In genomic region chr14:30656190-30656632, GRCh38 we compare ENCODE assay signal across 8 cellular contexts. TPM values are rescaled to one million over a fixed set of nuclear protein-coding genes. Genes with fewer than 3 reads are reported as not detected.
DNase-seq lines count a peak whose midpoint lies in the region; ATAC-seq, FAIRE-seq and TF ChIP-seq lines count a peak whose summit lies in the region.

No MANE protein-coding gene starts in this region.

- ATAC-seq in HG02759 (IDR thresholded peaks at IDR 0.05; ENCODE audit: unreplicated experiment) (no peak), GM21737 (IDR thresholded peaks at IDR 0.05; ENCODE audit: unreplicated experiment) (no peak)

- H3K4me3 ChIP-seq in bronchial epithelial cell (ENCODE audit: low read depth, low read length) (no peak overlapping the region), tibial artery (no peak overlapping the region)

- TF ChIP-seq CTCF in CD14-positive monocyte (IDR thresholded peaks at IDR 0.05): peak; percentile 81
- TF ChIP-seq CTCF in bronchial epithelial cell (IDR thresholded peaks at IDR 0.05; ENCODE audit: insufficient read depth, low read length, severe bottlenecking): peak; percentile 75
- peak; percentile 30 to 52 for TF ChIP-seq CTCF in tibial artery (IDR thresholded peaks at IDR 0.05)

- no peaks in the 10 kb centered on the region for H3K9me3 Mint-ChIP-seq in CD14-positive monocyte

- H3K36me3 ChIP-seq in bronchial epithelial cell (ENCODE audit: control insufficient read depth, insufficient read depth, low read length): peaks cover 2% of the 10 kb centered on the region
- peaks cover 42 to 60% (median 55%) of the 10 kb centered on the region in 3 donors for H3K36me3 ChIP-seq in tibial artery

- H3K4me1 ChIP-seq in tibial artery: no peaks in the 10 kb centered on the region

- H3K36me3 Mint-ChIP-seq in CD14-positive monocyte: peaks cover 50 to 52% of the 10 kb centered on the region in 2 donors

- no peak overlapping the region for H3K27ac Mint-ChIP-seq in CD14-positive monocyte

- H3K27ac ChIP-seq in tibial artery: no peak overlapping the region

- H3K27me3 ChIP-seq in bronchial epithelial cell (ENCODE audit: control insufficient read depth, insufficient read depth, low read length) (no peaks in the 10 kb centered on the region), tibial artery (no peaks in the 10 kb centered on the region)

- no peaks in the 10 kb centered on the region for H3K9me3 ChIP-seq in tibial artery

- H3K4me3 Mint-ChIP-seq in CD14-positive monocyte: no peak overlapping the region

- DNase-seq in CD14-positive monocyte (ENCODE audit: low spot score) (no peak), GM18507 (ENCODE audit: extremely low spot score, insufficient read length, low read depth) (no peak), RKO (ENCODE audit: low spot score) (peak; percentile 46), bronchial epithelial cell (ENCODE audit: low read depth) (peak; percentile 54), kidney tubule cell (ENCODE audit: low spot score) (peak; percentile 31), tibial artery (no peak)

- FAIRE-seq in GM18507 (lab: Jason Lieb, UNC) (peak; percentile 86), bronchial epithelial cell (lab: Jason Lieb, UNC) (peak; percentile 62)

- intact Hi-C loops in CD14-positive monocyte (cut with micrococcal nuclease) (no loop called here), tibial artery (cut with DNase I; ENCODE audit: low total_unique reads) (no loop called here)

- H3K4me1 Mint-ChIP-seq in CD14-positive monocyte: no peaks in the 10 kb centered on the region

- H3K27me3 Mint-ChIP-seq in CD14-positive monocyte (ENCODE audit: low read depth in 3 of 3): peaks cover 0 to 1% (median 0%) of the 10 kb centered on the region in 3 donors

RNA-seq across cellular contexts. Expression of gene SCFD1, which starts 34.1 kb away (rescaled TPM):
- polyA plus RNA-seq in CD14-positive monocyte: 10 to 100 TPM; 44.9 to 64.1 TPM
- 101 and 119 TPM in 2 replicates for total RNA-seq in bronchial epithelial cell

Comparison
In these comparisons a context has a peak if more than half of its experiments do, and no peak if none do; other contexts are left out.
1. DNase-seq: peak in RKO (single experiment), bronchial epithelial cell (single experiment) and kidney tubule cell (single experiment); none in CD14-positive monocyte (single experiment), GM18507 (single experiment) and tibial artery (0 of 2).
2. Peak in every context shown above with its lines, with median percentiles within 50 percentile points of each other: CTCF ChIP-seq.